Comparison of ENCODE assay signal across 25 cellular contexts in the genomic region with DNA sequence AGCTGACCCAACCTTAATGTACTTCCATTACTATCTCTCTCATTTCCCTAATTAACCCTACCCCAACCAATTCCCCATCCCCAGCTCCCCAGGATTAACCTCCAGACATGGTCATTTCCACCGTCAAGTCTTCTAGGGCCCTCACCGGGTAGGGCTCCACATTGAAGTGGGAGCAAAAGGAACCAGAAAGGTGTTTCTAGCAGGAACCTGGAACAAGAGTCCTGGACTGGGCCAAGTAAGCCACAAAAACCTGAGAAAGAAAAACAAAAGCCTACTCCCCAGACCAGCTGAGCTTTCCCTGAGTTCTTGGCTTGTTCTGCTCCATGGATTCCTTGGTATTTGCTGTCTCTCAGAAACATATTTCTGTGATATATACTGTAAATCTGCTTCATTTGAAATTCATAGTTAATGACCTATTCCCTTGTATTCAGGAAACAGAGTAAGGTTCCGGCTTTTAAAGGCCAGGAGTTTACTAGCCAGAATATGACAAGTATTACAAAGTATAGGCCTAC.
"Had no signal": no experiment of that assay in that cellular context is flagged by ENCODE, and none has a peak within 500 bp of the region (broad histone marks: within the 10 kb centered on the region; RNA-seq: fewer than 3 reads in every experiment).

No MANE protein-coding gene starts in this region.

- H3K27me3 ChIP-seq: dorsolateral prefrontal cortex, esophagus squamous epithelium, neural progenitor cell, tibial artery had no signal

- H3K9me3 Mint-ChIP-seq: activated naive CD4-positive, alpha-beta T cell treated with anti-CD3 and anti-CD28 coated beads, Interleukin-2, amount 50 U/mL, for 24 hours had no signal

- H3K27ac ChIP-seq: esophagus squamous epithelium, heart right ventricle, left ventricle myocardium inferior, neural progenitor cell, tibial artery, WERI-Rb-1 had no signal

- H3K9ac ChIP-seq: neural progenitor cell had no signal

- H3K27ac Mint-ChIP-seq: activated CD4-positive, alpha-beta T cell treated with anti-CD3 and anti-CD28 coated beads, Interleukin-2, amount 10 ng/mL, durations not matched to agents 7 days and 5 days; activated CD8-positive, alpha-beta T cell treated with anti-CD3 and anti-CD28 coated beads for 36 hours; activated naive CD4-positive, alpha-beta T cell treated with anti-CD3 and anti-CD28 coated beads, Interleukin-2, amount 50 U/mL, for 24 hours; effector memory CD8-positive, alpha-beta T cell; memory B cell; naive B cell; neural progenitor cell; T-cell; T-helper 2 cell treated with Interferon-gamma antibody and Interleukin-4, amounts not matched to agents 5 μg/mL and 100 μg/mL, for 36 hours had no signal

- H3K27me3 Mint-ChIP-seq: activated CD4-positive, alpha-beta T cell treated with anti-CD3 and anti-CD28 coated beads, Interleukin-2, amount 10 ng/mL, durations not matched to agents 7 days and 5 days; activated CD8-positive, alpha-beta T cell treated with anti-CD3 and anti-CD28 coated beads for 36 hours; activated naive CD4-positive, alpha-beta T cell treated with anti-CD3 and anti-CD28 coated beads, Interleukin-2, amount 50 U/mL, for 24 hours; central memory CD8-positive, alpha-beta T cell; effector memory CD8-positive, alpha-beta T cell; memory B cell; T-cell had no signal

- ATAC-seq: activated CD8-positive, alpha-beta T cell treated with anti-CD3 and anti-CD28 coated beads for 36 hours; effector memory CD8-positive, alpha-beta T cell; heart right ventricle; stimulated activated naive CD8-positive, alpha-beta T cell treated with anti-CD3 and anti-CD28 coated beads, Interleukin-15, Interleukin-2, amounts not matched to agents 100 U/mL and 50 U/mL, for 24 hours; T-cell had no signal

- H3K4me1 ChIP-seq: esophagus squamous epithelium, heart right ventricle, left ventricle myocardium inferior, tibial artery had no signal

- H3K4me2 ChIP-seq: neural progenitor cell had no signal

- H3K9me3 ChIP-seq: esophagus squamous epithelium, tibial artery had no signal

- H3K4me3 ChIP-seq: dorsolateral prefrontal cortex, esophagus squamous epithelium, heart right ventricle, left ventricle myocardium inferior, neural progenitor cell, tibial artery had no signal

- FAIRE-seq: colon, kidney, TTC549 had no signal

- DNase-seq: activated CD4-positive, alpha-beta T cell treated with anti-CD3 and anti-CD28 coated beads, Interleukin-2, amount 10 ng/mL, durations not matched to agents 7 days and 5 days; activated CD4-positive, CD25-positive, alpha-beta regulatory T cell treated with anti-CD3 and anti-CD28 coated beads, Interleukin-2, amount 50 U/mL, for 72 hours; activated CD8-positive, alpha-beta T cell treated with anti-CD3 and anti-CD28 coated beads for 36 hours; activated gamma-delta T cell treated with Interleukin-2 at 50 U/mL for 16 hours; activated T-cell treated with anti-CD3 and anti-CD28 coated beads, Interleukin-2, amount 50 U/mL, for 1 hour; aorta; dorsolateral prefrontal cortex; effector memory CD8-positive, alpha-beta T cell; esophagus squamous epithelium; heart right ventricle; kidney; left ventricle myocardium inferior; naive B cell; stimulated activated CD4-positive, alpha-beta T cell treated with anti-CD3 and anti-CD28 coated beads, Interleukin-4, amount 100 ng/mL, for 24 hours; stimulated activated naive CD8-positive, alpha-beta T cell treated with anti-CD3 and anti-CD28 coated beads, Interleukin-15, Interleukin-2, amounts not matched to agents 100 U/mL and 50 U/mL, for 24 hours; T-cell; tibial artery; WERI-Rb-1 had no signal

- H3K4me3 Mint-ChIP-seq: activated CD4-positive, alpha-beta T cell treated with anti-CD3 and anti-CD28 coated beads, Interleukin-2, amount 10 ng/mL, durations not matched to agents 7 days and 5 days; activated CD8-positive, alpha-beta T cell treated with anti-CD3 and anti-CD28 coated beads for 36 hours; activated naive CD4-positive, alpha-beta T cell treated with anti-CD3 and anti-CD28 coated beads, Interleukin-2, amount 50 U/mL, for 24 hours; central memory CD8-positive, alpha-beta T cell; effector memory CD8-positive, alpha-beta T cell; memory B cell; naive B cell; neural progenitor cell; T-cell; T-helper 2 cell treated with Interferon-gamma antibody and Interleukin-4, amounts not matched to agents 5 μg/mL and 100 μg/mL, for 36 hours had no signal

- H3K36me3 Mint-ChIP-seq: activated naive CD4-positive, alpha-beta T cell treated with anti-CD3 and anti-CD28 coated beads, Interleukin-2, amount 50 U/mL, for 24 hours; memory B cell; neural progenitor cell; T-cell had no signal

- H3K4me1 Mint-ChIP-seq: activated CD4-positive, alpha-beta T cell treated with anti-CD3 and anti-CD28 coated beads, Interleukin-2, amount 10 ng/mL, durations not matched to agents 7 days and 5 days; activated naive CD4-positive, alpha-beta T cell treated with anti-CD3 and anti-CD28 coated beads, Interleukin-2, amount 50 U/mL, for 24 hours; central memory CD8-positive, alpha-beta T cell; memory B cell; naive B cell; neural progenitor cell; T-cell had no signal

- H3K36me3 ChIP-seq: esophagus squamous epithelium, heart right ventricle, left ventricle myocardium inferior, neural progenitor cell, tibial artery, WERI-Rb-1 had no signal
